1 cellular context compared by ENCODE assay signal in genomic region chr14:104805941-104806624, GRCh38.
A peak's percentile ranks its signal among the peaks of the same experiment; 100 is the strongest.
TF ChIP-seq lines count a peak whose summit lies in the region.

No MANE protein-coding gene starts in this region.

TF ChIP-seq in K562, 482 proteins besides CTCF, POLR2A, EP300 and RAD21:
- TF ChIP-seq CSDE1 (IDR thresholded peaks at IDR 0.05) (no peak), EGR1 (conservative IDR thresholded peaks at IDR 0.05) (peak; percentile 35; the same call in 1 of the 2 replicates), DMBX1 (CRISPR knock-in tag; IDR thresholded peaks at IDR 0.05; ENCODE audit: borderline replicate concordance) (no peak)
